ENCODE assay signal across 17 cellular contexts in the genomic region with DNA sequence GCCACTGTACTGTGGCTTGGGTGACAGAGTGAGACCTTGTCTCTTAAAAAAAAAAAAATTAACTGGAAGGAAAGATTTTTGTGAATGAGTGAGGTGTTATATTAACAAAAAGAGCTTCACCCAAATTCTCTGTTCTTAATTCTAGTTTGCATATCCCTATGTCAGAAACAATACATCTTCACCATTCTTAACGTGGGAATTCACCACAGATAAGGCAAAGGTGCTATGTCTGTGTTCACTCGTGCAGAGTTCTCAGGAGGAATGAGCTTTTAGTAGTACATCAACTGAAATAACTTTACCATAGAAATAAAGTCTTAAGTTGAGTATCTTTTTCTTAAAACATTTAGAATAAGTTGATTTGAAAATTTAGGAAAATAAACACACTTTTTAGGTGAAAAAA.
DNase-seq lines count a peak whose midpoint lies in the region; ATAC-seq, FAIRE-seq and TF ChIP-seq lines count a peak whose summit lies in the region.
"Had no signal": no experiment of that assay in that cellular context is flagged by ENCODE, and none has a peak within 500 bp of the region (broad histone marks: within the 10 kb centered on the region; RNA-seq: fewer than 3 reads in every experiment).

No MANE protein-coding gene starts in this region.

- no peak overlapping the region for H2AFZ ChIP-seq in K562 (ENCODE audit: low read depth, low read length)

- WGBS in K562 (ENCODE audit: insufficient coverage, low coverage, missing lambda C conversion rate): 31% methylated on average over 2 of the region's 2 CpGs

- no TSS peak for BruUV-seq in K562 (replicated peaks; lab: Mats Ljungman, UMichigan)

- no peaks in the 10 kb centered on the region for H3K9me1 ChIP-seq in K562 (ENCODE audit: control insufficient read depth, insufficient read depth, low read length)

- intact Hi-C loops in K562 (cut with micrococcal nuclease): no loop called here

- DNase-seq in DMS114 treated with DMSO at 0.1 percent for 48 hours (lab: John Stamatoyannopoulos, UW; ENCODE audit: unreplicated experiment): peak; percentile 55
- no peak for DNase-seq in GM18507 (ENCODE audit: extremely low spot score, insufficient read length, low read depth)
- no peak for DNase-seq in K562 (ENCODE audit: extremely low read depth in 1 of 4, low spot score in 3 of 4)
- no peak for DNase-seq in cerebellar cortex (ENCODE audit: low spot score)
- no peak for DNase-seq in retina
- DNase-seq in SKM-1 treated with dmso at 0.1 percent for 144 hours (lab: John Stamatoyannopoulos, UW; ENCODE audit: unreplicated experiment): no peak
- DNase-seq: BE2C; CD8-positive, alpha-beta T cell; COR-L47; DND-41; GDM1 had no signal

- no peaks in the 10 kb centered on the region for H3K9me3 ChIP-seq in K562 (replicated peaks; ENCODE audit: control insufficient read depth, insufficient read depth, low read depth, low read length)
- H3K9me3 ChIP-seq: BE2C, HAP-1 had no signal

- H3K27ac ChIP-seq in K562 (ENCODE audit: extremely low read depth, low read depth, low read length): no peak overlapping the region
- H3K27ac ChIP-seq: A549, KMS-11 had no signal

- ATAC-seq in HG02610 (IDR thresholded peaks at IDR 0.05; ENCODE audit: unreplicated experiment) (peak; percentile 54), K562 (peak; percentile 27; the same call in 1 of the 3 replicates)
- ATAC-seq: A549; CD8-positive, alpha-beta T cell had no signal

- H3K4me2 ChIP-seq in K562 (ENCODE audit: insufficient read depth, low read length): no peak overlapping the region
- H3K4me2 ChIP-seq: A549, KMS-11 had no signal

- no peaks in the 10 kb centered on the region for H3K4me1 ChIP-seq in K562 (replicated peaks in 1 of 2; ENCODE audit: control insufficient read depth in 2 of 2, insufficient read depth in 2 of 2, low read length in 2 of 2)
- H3K4me1 ChIP-seq: BE2C, HAP-1 had no signal

- TF ChIP-seq CTCF in K562 (IDR thresholded peaks at IDR 0.05 in 2 of 3, conservative IDR thresholded peaks at IDR 0.05 in 1 of 3; ENCODE audit: insufficient read depth in 2 of 3, low read depth in 1 of 3, low read length in 3 of 3): no peak

- TF ChIP-seq POLR2A in K562 (conservative IDR thresholded peaks at IDR 0.05): no peak

- H3K4me3 ChIP-seq in K562: no peak overlapping the region
- H3K4me3 ChIP-seq: A549, HAP-1 had no signal

- POLR2A ChIA-PET in K562 (lab: Yijun Ruan, JAX): no interaction called here

- H3K79me2 ChIP-seq in K562 (ENCODE audit: control insufficient read depth, insufficient read depth, low read length): 0 out of 3 replicates have a peak, but pooled peaks cover 5% of the 10 kb centered on the region

- H3K9ac ChIP-seq in K562 (ENCODE audit: insufficient read depth in 1 of 2, low read depth in 2 of 2, low read length in 2 of 2): no peak overlapping the region
- H3K9ac ChIP-seq: KMS-11 had no signal

- no peaks in the 10 kb centered on the region for H4K20me1 ChIP-seq in K562 (replicated peaks; ENCODE audit: control insufficient read depth, insufficient read depth, low read length)

- no peak for TF ChIP-seq RAD21 in K562 (CRISPR knock-in tag; conservative IDR thresholded peaks at IDR 0.05 in 1 of 2, IDR thresholded peaks at IDR 0.05 in 1 of 2)

- no peaks in the 10 kb centered on the region for H3K27me3 ChIP-seq in K562 (ENCODE audit: control insufficient read depth in 2 of 2, insufficient read depth in 2 of 2, low read length in 2 of 2)
- H3K27me3 ChIP-seq: BE2C had no signal

- CTCF ChIA-PET in K562 (lab: Yijun Ruan, JAX; ENCODE audit: low intra/inter-chr PET ratio): no interaction called here

- peaks cover 5% of the 10 kb centered on the region; the same call in 1 of the 3 replicates for H3K36me3 ChIP-seq in K562 (ENCODE audit: control insufficient read depth, insufficient read depth, low read length)
- H3K36me3 ChIP-seq: BE2C, HAP-1 had no signal

- no peak for TF ChIP-seq EP300 in K562 (IDR thresholded peaks at IDR 0.05; ENCODE audit: low read length)

- in situ Hi-C loops in K562 (cut with MboI): no loop called here

- FAIRE-seq in GM18507 (lab: Jason Lieb, UNC) (peak; percentile 51), K562 (lab: Jason Lieb, UNC) (no peak)
- FAIRE-seq: A549, D721Med, H1 had no signal

TF ChIP-seq in K562, 482 proteins besides CTCF, POLR2A, EP300 and RAD21:
- TF ChIP-seq SNIP1 (IDR thresholded peaks at IDR 0.05; ENCODE audit: low read depth) (no peak), SREBF1 (IDR thresholded peaks at IDR 0.05; ENCODE audit: borderline replicate concordance, low read depth, low read length) (no peak), ZNF668 (CRISPR knock-in tag; IDR thresholded peaks at IDR 0.05) (no peak), OTX1 (CRISPR knock-in tag; IDR thresholded peaks at IDR 0.05) (no peak), EWSR1 (IDR thresholded peaks at IDR 0.05; ENCODE audit: borderline replicate concordance, low read depth, partially characterized antibody) (no peak), SRSF9 (IDR thresholded peaks at IDR 0.05; ENCODE audit: borderline replicate concordance, low read depth, low read length) (no peak), U2AF1 (optimal IDR thresholded peaks at IDR 0.05; ENCODE audit: low read depth, low read length) (no peak)
- TF ChIP-seq, protein P1, sequence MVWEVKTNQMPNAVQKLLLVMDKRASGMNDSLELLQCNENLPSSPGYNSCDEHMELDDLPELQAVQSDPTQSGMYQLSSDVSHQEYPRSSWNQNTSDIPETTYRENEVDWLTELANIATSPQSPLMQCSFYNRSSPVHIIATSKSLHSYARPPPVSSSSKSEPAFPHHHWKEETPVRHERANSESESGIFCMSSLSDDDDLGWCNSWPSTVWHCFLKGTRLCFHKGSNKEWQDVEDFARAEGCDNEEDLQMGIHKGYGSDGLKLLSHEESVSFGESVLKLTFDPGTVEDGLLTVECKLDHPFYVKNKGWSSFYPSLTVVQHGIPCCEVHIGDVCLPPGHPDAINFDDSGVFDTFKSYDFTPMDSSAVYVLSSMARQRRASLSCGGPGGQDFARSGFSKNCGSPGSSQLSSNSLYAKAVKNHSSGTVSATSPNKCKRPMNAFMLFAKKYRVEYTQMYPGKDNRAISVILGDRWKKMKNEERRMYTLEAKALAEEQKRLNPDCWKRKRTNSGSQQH (CRISPR knock-in tag; IDR thresholded peaks at IDR 0.05): no peak
- TF ChIP-seq, protein P2, sequence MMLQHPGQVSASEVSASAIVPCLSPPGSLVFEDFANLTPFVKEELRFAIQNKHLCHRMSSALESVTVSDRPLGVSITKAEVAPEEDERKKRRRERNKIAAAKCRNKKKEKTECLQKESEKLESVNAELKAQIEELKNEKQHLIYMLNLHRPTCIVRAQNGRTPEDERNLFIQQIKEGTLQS (IDR thresholded peaks at IDR 0.05): no peak
- TF ChIP-seq, protein P2 (CRISPR knock-in tag; conservative IDR thresholded peaks at IDR 0.05): no peak
- TF ChIP-seq, protein P3, sequence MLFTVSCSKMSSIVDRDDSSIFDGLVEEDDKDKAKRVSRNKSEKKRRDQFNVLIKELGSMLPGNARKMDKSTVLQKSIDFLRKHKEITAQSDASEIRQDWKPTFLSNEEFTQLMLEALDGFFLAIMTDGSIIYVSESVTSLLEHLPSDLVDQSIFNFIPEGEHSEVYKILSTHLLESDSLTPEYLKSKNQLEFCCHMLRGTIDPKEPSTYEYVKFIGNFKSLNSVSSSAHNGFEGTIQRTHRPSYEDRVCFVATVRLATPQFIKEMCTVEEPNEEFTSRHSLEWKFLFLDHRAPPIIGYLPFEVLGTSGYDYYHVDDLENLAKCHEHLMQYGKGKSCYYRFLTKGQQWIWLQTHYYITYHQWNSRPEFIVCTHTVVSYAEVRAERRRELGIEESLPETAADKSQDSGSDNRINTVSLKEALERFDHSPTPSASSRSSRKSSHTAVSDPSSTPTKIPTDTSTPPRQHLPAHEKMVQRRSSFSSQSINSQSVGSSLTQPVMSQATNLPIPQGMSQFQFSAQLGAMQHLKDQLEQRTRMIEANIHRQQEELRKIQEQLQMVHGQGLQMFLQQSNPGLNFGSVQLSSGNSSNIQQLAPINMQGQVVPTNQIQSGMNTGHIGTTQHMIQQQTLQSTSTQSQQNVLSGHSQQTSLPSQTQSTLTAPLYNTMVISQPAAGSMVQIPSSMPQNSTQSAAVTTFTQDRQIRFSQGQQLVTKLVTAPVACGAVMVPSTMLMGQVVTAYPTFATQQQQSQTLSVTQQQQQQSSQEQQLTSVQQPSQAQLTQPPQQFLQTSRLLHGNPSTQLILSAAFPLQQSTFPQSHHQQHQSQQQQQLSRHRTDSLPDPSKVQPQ (CRISPR knock-in tag; IDR thresholded peaks at IDR 0.05; ENCODE audit: borderline replicate concordance): no peak
